ENCODE assay signal across 16 cellular contexts in the genomic region with DNA sequence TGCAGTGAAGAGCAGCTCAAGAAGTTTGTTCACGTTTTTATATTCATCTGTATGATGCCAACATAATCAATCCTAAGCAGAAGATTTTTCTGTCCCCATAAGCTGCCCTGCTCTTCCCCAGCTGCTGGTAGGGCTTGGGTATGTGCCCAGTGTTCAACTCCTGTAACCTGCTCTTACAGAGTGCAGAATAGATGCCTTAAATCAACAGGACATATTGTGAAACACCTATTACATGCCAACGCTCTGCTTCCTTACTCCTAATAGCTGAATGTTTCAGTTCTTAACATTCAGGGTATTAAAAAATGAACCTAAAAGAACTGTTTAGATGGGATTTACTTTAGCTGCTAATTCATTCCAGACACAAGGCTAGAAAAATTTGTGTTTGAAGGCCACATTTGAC.
A peak's percentile ranks its signal among the peaks of the same experiment; 100 is the strongest.
DNase-seq lines count a peak whose midpoint lies in the region; ATAC-seq and TF ChIP-seq lines count a peak whose summit lies in the region.
"Had no signal": no experiment of that assay in that cellular context is flagged by ENCODE, and none has a peak within 500 bp of the region (broad histone marks: within the 10 kb centered on the region; RNA-seq: fewer than 3 reads in every experiment).

No MANE protein-coding gene starts in this region.

- WGBS in right lobe of liver (ENCODE audit: insufficient coverage, low coverage, low lambda C conversion rate, missing lambda C conversion rate) = 11% methylated on average over 2 of the region's 2 CpGs

- H3K27ac Mint-ChIP-seq in MCF 10A (ENCODE audit: low read depth, unreplicated experiment) (peak overlapping the region; percentile 83), chondrocyte (ENCODE audit: unreplicated experiment) (no peak overlapping the region)
- H3K27ac Mint-ChIP-seq: activated CD8-positive, alpha-beta T cell treated with anti-CD3 and anti-CD28 coated beads for 36 hours; activated T-helper 17 cell treated with anti-CD3 and anti-CD28 coated beads, Interleukin-2, amount 50 U/mL, for 72 hours; neural progenitor cell had no signal

- H3K36me3 ChIP-seq in breast epithelium (no peaks in the 10 kb centered on the region), right lobe of liver (no peaks in the 10 kb centered on the region)
- H3K36me3 ChIP-seq: neural progenitor cell, tibial nerve, WERI-Rb-1 had no signal

- H3K36me3 Mint-ChIP-seq in MCF 10A (ENCODE audit: insufficient read depth, unreplicated experiment) (no peaks in the 10 kb centered on the region), chondrocyte (ENCODE audit: low read depth) (no peaks in the 10 kb centered on the region)
- H3K36me3 Mint-ChIP-seq: neural progenitor cell had no signal

- H3K9me3 ChIP-seq in breast epithelium (no peaks in the 10 kb centered on the region), right lobe of liver (no peaks in the 10 kb centered on the region)
- H3K9me3 ChIP-seq: tibial nerve had no signal

- BruUV-seq in MCF 10A (replicated peaks; lab: Mats Ljungman, UMichigan) = no TSS peak

- POLR2A ChIA-PET in MCF 10A (lab: Yijun Ruan, JAX) = interaction anchor here (0.5 to 3.4 kb wide), 9 partner anchors 11 to 1745 kb away, joined by 3 to 34 read pairs (median 3); no protein-coding TSS in a partner anchor

- H3K4me1 ChIP-seq in breast epithelium = no peaks in the 10 kb centered on the region
- H3K4me1 ChIP-seq in right lobe of liver = peaks cover 0 to 45% (median 14%) of the 10 kb centered on the region in 4 donors
- H3K4me1 ChIP-seq: neural progenitor cell had no signal

- H3K27me3 ChIP-seq in breast epithelium = no peaks in the 10 kb centered on the region
- no peaks in the 10 kb centered on the region for H3K27me3 ChIP-seq in right lobe of liver
- H3K27me3 ChIP-seq: neural progenitor cell had no signal

- H3K9me3 Mint-ChIP-seq in MCF 10A (ENCODE audit: unreplicated experiment) = no peaks in the 10 kb centered on the region
- no peaks in the 10 kb centered on the region for H3K9me3 Mint-ChIP-seq in chondrocyte (ENCODE audit: low read depth)
- H3K9me3 Mint-ChIP-seq: activated CD8-positive, alpha-beta T cell treated with anti-CD3 and anti-CD28 coated beads for 36 hours; activated T-helper 17 cell treated with anti-CD3 and anti-CD28 coated beads, Interleukin-2, amount 50 U/mL, for 72 hours; neural progenitor cell had no signal

- peaks cover 27% of the 10 kb centered on the region for H3K4me1 Mint-ChIP-seq in MCF 10A (ENCODE audit: insufficient read depth, unreplicated experiment)
- H3K4me1 Mint-ChIP-seq in chondrocyte (ENCODE audit: low read depth) = peaks cover 22% of the 10 kb centered on the region
- H3K4me1 Mint-ChIP-seq: activated T-helper 17 cell treated with anti-CD3 and anti-CD28 coated beads, Interleukin-2, amount 50 U/mL, for 72 hours; neural progenitor cell had no signal

- ATAC-seq in right lobe of liver (peak; percentile 85 to 94 (median 90)), HG03432 (IDR thresholded peaks at IDR 0.05; ENCODE audit: unreplicated experiment) (no peak)
- ATAC-seq: activated CD8-positive, alpha-beta T cell treated with anti-CD3 and anti-CD28 coated beads for 36 hours; activated T-helper 17 cell treated with anti-CD3 and anti-CD28 coated beads, Interleukin-2, amount 50 U/mL, for 72 hours had no signal

- H3K4me3 Mint-ChIP-seq in MCF 10A (ENCODE audit: unreplicated experiment) (peak overlapping the region; percentile 31), chondrocyte (ENCODE audit: unreplicated experiment) (no peak overlapping the region)
- H3K4me3 Mint-ChIP-seq: activated CD8-positive, alpha-beta T cell treated with anti-CD3 and anti-CD28 coated beads for 36 hours; activated T-helper 17 cell treated with anti-CD3 and anti-CD28 coated beads, Interleukin-2, amount 50 U/mL, for 72 hours; neural progenitor cell had no signal

- CTCF ChIA-PET in MCF 10A (lab: Yijun Ruan, JAX) = interaction anchor here (0.6 kb wide), 2 partner anchors 58 to 892 kb away, joined by 3 read pairs; no protein-coding TSS in a partner anchor

- H3K27ac ChIP-seq in breast epithelium (no peak overlapping the region), right lobe of liver (peak overlapping the region; percentile 44 to 82 (median 57))
- H3K27ac ChIP-seq: neural progenitor cell, tibial nerve, WERI-Rb-1 had no signal

- TF ChIP-seq CTCF in MCF 10A (IDR thresholded peaks at IDR 0.05; ENCODE audit: unreplicated experiment) (no peak), breast epithelium (IDR thresholded peaks at IDR 0.05) (no peak), fibroblast of mammary gland (conservative IDR thresholded peaks at IDR 0.05; ENCODE audit: control insufficient read depth, insufficient read depth, low read depth, low read length) (no peak), right lobe of liver (IDR thresholded peaks at IDR 0.05) (no peak), chondrocyte (IDR thresholded peaks at IDR 0.05) (no peak)

- DNase-seq in MCF 10A (ENCODE audit: unreplicated experiment) = peak; percentile 82
- DNase-seq in breast epithelium (ENCODE audit: low spot score in 2 of 2) = no peak
- DNase-seq in fibroblast of mammary gland (ENCODE audit: low read depth) = peak; percentile 71
- DNase-seq in right lobe of liver = peak; percentile 68 to 89 (median 86)
- no peak for DNase-seq in NCI-H2081 (lab: John Stamatoyannopoulos, UW)
- no peak for DNase-seq in chondrocyte (ENCODE audit: low spot score)
- DNase-seq in stimulated activated CD4-positive, alpha-beta T cell treated with anti-CD3 and anti-CD28 coated beads, Interleukin-2, amount 100 ng/mL, for 24 hours = no peak
- DNase-seq: activated CD8-positive, alpha-beta T cell treated with anti-CD3 and anti-CD28 coated beads for 36 hours; Kasumi-1; NCI-H1694; NCI-H510A treated with DMSO at 0.1 percent for 48 hours; WERI-Rb-1 had no signal

- no peak overlapping the region for H3K4me3 ChIP-seq in breast epithelium
- no peak overlapping the region for H3K4me3 ChIP-seq in fibroblast of mammary gland (ENCODE audit: control insufficient read depth, low read depth, low read length)
- no peak overlapping the region for H3K4me3 ChIP-seq in right lobe of liver
- H3K4me3 ChIP-seq: neural progenitor cell, tibial nerve had no signal

- H3K27me3 Mint-ChIP-seq in MCF 10A (ENCODE audit: insufficient read depth, unreplicated experiment) = no peaks in the 10 kb centered on the region
- H3K27me3 Mint-ChIP-seq in chondrocyte (ENCODE audit: low read depth) = no peaks in the 10 kb centered on the region

- intact Hi-C loops in MCF 10A (cut with micrococcal nuclease) = no loop called here
- intact Hi-C loops in breast epithelium (cut with DNase I; ENCODE audit: low total_unique reads) = no loop called here
- intact Hi-C loops in right lobe of liver (cut with DNase I) = no loop called here

- no peak for TF ChIP-seq POLR2A in breast epithelium (IDR thresholded peaks at IDR 0.05)
- TF ChIP-seq POLR2A in right lobe of liver (IDR thresholded peaks at IDR 0.05) = no peak

Comparison
In these comparisons a context has a peak if more than half of its experiments do, and no peak if none do; other contexts are left out.
1. DNase-seq: peak in MCF 10A (single experiment), fibroblast of mammary gland (single experiment) and right lobe of liver (3 of 3); none in breast epithelium (0 of 2), NCI-H2081 (0 of 2), chondrocyte (single experiment) and stimulated activated CD4-positive, alpha-beta T cell treated with anti-CD3 and anti-CD28 coated beads, Interleukin-2, amount 100 ng/mL, for 24 hours (0 of 2).
2. H3K27ac ChIP-seq: peak in right lobe of liver (3 of 3); none in breast epithelium (0 of 2).